In the genomic region with DNA sequence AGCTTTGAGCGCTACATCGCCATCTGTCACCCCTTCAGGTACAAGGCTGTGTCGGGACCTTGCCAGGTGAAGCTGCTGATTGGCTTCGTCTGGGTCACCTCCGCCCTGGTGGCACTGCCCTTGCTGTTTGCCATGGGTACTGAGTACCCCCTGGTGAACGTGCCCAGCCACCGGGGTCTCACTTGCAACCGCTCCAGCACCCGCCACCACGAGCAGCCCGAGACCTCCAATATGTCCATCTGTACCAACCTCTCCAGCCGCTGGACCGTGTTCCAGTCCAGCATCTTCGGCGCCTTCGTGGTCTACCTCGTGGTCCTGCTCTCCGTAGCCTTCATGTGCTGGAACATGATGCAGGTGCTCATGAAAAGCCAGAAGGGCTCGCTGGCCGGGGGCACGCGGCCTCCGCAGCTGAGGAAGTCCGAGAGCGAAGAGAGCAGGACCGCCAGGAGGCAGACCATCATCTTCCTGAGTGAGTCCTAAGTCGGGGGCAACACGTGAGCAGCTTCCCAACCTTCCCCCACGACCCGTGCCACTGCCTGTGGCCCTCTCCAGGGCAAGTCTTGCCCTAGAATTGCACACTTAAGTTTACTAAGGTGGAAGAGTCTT, we compare ENCODE assay signal across 1 cellular context.
TF ChIP-seq lines count a peak whose summit lies in the region.

No MANE protein-coding gene starts in this region.

TF ChIP-seq in HCT116, 20 proteins besides CTCF, POLR2A, EP300 and RAD21:
- no peak for TF ChIP-seq REST (IDR thresholded peaks at IDR 0.05; ENCODE audit: low read depth)
- TF ChIP-seq, protein P1, sequence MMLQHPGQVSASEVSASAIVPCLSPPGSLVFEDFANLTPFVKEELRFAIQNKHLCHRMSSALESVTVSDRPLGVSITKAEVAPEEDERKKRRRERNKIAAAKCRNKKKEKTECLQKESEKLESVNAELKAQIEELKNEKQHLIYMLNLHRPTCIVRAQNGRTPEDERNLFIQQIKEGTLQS (IDR thresholded peaks at IDR 0.05), result no peak
- no peak for TF ChIP-seq SIN3A (IDR thresholded peaks at IDR 0.05; ENCODE audit: low read depth)
- TF ChIP-seq CEBPB (IDR thresholded peaks at IDR 0.05; ENCODE audit: low read depth), result no peak
- TF ChIP-seq JUND (IDR thresholded peaks at IDR 0.05), result no peak
- TF ChIP-seq ZNF274 (IDR thresholded peaks at IDR 0.05; ENCODE audit: low read depth, low read length), result no peak
- TF ChIP-seq FOSL1 (IDR thresholded peaks at IDR 0.05; ENCODE audit: low read depth), result no peak
- no peak for TF ChIP-seq ZFX (IDR thresholded peaks at IDR 0.05)
- no peak for TF ChIP-seq ELF1 (IDR thresholded peaks at IDR 0.05; ENCODE audit: borderline replicate concordance, low read depth)
- TF ChIP-seq YY1 (IDR thresholded peaks at IDR 0.05; ENCODE audit: extremely low read depth, insufficient replicate concordance, low read depth, low read length), result no peak
- TF ChIP-seq, protein P2, sequence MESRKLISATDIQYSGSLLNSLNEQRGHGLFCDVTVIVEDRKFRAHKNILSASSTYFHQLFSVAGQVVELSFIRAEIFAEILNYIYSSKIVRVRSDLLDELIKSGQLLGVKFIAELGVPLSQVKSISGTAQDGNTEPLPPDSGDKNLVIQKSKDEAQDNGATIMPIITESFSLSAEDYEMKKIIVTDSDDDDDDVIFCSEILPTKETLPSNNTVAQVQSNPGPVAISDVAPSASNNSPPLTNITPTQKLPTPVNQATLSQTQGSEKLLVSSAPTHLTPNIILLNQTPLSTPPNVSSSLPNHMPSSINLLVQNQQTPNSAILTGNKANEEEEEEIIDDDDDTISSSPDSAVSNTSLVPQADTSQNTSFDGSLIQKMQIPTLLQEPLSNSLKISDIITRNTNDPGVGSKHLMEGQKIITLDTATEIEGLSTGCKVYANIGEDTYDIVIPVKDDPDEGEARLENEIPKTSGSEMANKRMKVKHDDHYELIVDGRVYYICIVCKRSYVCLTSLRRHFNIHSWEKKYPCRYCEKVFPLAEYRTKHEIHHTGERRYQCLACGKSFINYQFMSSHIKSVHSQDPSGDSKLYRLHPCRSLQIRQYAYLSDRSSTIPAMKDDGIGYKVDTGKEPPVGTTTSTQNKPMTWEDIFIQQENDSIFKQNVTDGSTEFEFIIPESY (IDR thresholded peaks at IDR 0.05; ENCODE audit: extremely low read depth, insufficient replicate concordance, low read length), result no peak
- no peak for TF ChIP-seq EGR1 (IDR thresholded peaks at IDR 0.05; ENCODE audit: low read depth)
